ENCODE assay signal across 28 cellular contexts in genomic region chr16:25449802-25450201, GRCh38.
"Had no signal": no experiment of that assay in that cellular context is flagged by ENCODE, and none has a peak within 500 bp of the region (broad histone marks: within the 10 kb centered on the region; RNA-seq: fewer than 3 reads in every experiment).

No MANE protein-coding gene starts in this region.

- H3K9me3 ChIP-seq: colonic mucosa had no signal

- ATAC-seq: effector memory CD8-positive, alpha-beta T cell; esophagus mucosa; gastrocnemius medialis; heart right ventricle; left cardiac atrium; left lung; left ventricle myocardium superior; lower lobe of right lung; mucosa of descending colon had no signal

- H3K27ac Mint-ChIP-seq: dendritic cell treated with granulocyte-macrophage colony-stimulating factor and Interleukin-4, amounts not matched to agents 40 ng/mL and 50 ng/mL, for 4 days; effector memory CD8-positive, alpha-beta T cell; endodermal cell; mesothelial cell of epicardium; naive B cell had no signal

- H3K4me3 Mint-ChIP-seq: dendritic cell treated with granulocyte-macrophage colony-stimulating factor and Interleukin-4, amounts not matched to agents 40 ng/mL and 50 ng/mL, for 4 days; effector memory CD8-positive, alpha-beta T cell; endodermal cell; mesothelial cell of epicardium; naive B cell had no signal

- H3K27me3 ChIP-seq: colonic mucosa, esophagus squamous epithelium, gastrocnemius medialis had no signal

- FAIRE-seq: endometrium, islet of Langerhans, keratinocyte had no signal

- H3K27ac ChIP-seq: colonic mucosa, epithelial cell of prostate, esophagus squamous epithelium, gastrocnemius medialis, heart right ventricle, left lung, lower lobe of right lung had no signal

- H3K4me3 ChIP-seq: colonic mucosa, esophagus squamous epithelium, gastrocnemius medialis, heart right ventricle, left lung, lower lobe of right lung, mucosa of descending colon had no signal

- H3K27me3 Mint-ChIP-seq: dendritic cell treated with granulocyte-macrophage colony-stimulating factor and Interleukin-4, amounts not matched to agents 40 ng/mL and 50 ng/mL, for 4 days had no signal

- DNase-seq: colonic mucosa; cortex of kidney; effector CD8-positive, alpha-beta T cell; effector memory CD8-positive, alpha-beta T cell; endodermal cell; erythroblast; esophagus squamous epithelium; foreskin fibroblast; foreskin melanocyte; gastrocnemius medialis; glutamatergic neuron; head of caudate nucleus; heart right ventricle; hippocampal formation; left cardiac atrium; left lung; left ventricle myocardium superior; lower lobe of right lung; mesenchymal stem cell; mucosa of descending colon; naive B cell had no signal

- H3K4me1 ChIP-seq: colonic mucosa, esophagus squamous epithelium, gastrocnemius medialis, heart right ventricle, left lung, lower lobe of right lung had no signal

- H3K36me3 ChIP-seq: colonic mucosa, esophagus squamous epithelium, gastrocnemius medialis, heart right ventricle, left lung, lower lobe of right lung had no signal

- H3K4me1 Mint-ChIP-seq: mesothelial cell of epicardium, naive B cell had no signal

- H3K36me3 Mint-ChIP-seq: mesothelial cell of epicardium had no signal
